ENCODE assay signal across 8 cellular contexts in genomic region chr9:100505564-100506159, GRCh38. TPM values are rescaled to one million over a fixed set of nuclear protein-coding genes. Genes with fewer than 3 reads are reported as not detected.
DNase-seq lines count a peak whose midpoint lies in the region; ATAC-seq lines count a peak whose summit lies in the region.

No MANE protein-coding gene starts in this region.

- no peaks in the 10 kb centered on the region for H4K20me1 ChIP-seq in GM23248 (ENCODE audit: insufficient read depth)

- no peak overlapping the region for H3K4me2 ChIP-seq in GM23248 (ENCODE audit: unreplicated experiment)

- H3K9me3 ChIP-seq in GM23248 (ENCODE audit: low read depth): no peaks in the 10 kb centered on the region
- peaks cover 8% of the 10 kb centered on the region; the same call in 1 of the 2 replicates for H3K9me3 ChIP-seq in NT2/D1 (ENCODE audit: insufficient read depth, low read length)

- WGBS in GM23248 (ENCODE audit: low coverage in 1 of 2, low lambda C conversion rate in 2 of 2, missing lambda C conversion rate in 2 of 2), 2 experiments: 51 to 61% methylated on average over 4 of the region's 4 CpGs

- H3K36me3 ChIP-seq in GM23248 (ENCODE audit: low read depth) (no peaks in the 10 kb centered on the region), NT2/D1 (ENCODE audit: insufficient read depth, insufficient read length, low read length) (peaks cover 22% of the 10 kb centered on the region)

- H3K4me1 ChIP-seq in GM23248 (ENCODE audit: insufficient read depth): peaks cover 2% of the 10 kb centered on the region; the same call in 1 of the 2 replicates
- H3K4me1 ChIP-seq in NT2/D1 (ENCODE audit: insufficient read depth, insufficient read length): no peaks in the 10 kb centered on the region

- no peak for ATAC-seq in sciatic nerve

- intact Hi-C loops in sciatic nerve (cut with DNase I): no loop called here

- H3F3A ChIP-seq in GM23248 (ENCODE audit: insufficient read depth): no peaks in the 10 kb centered on the region

- no peak overlapping the region for H3K4me3 ChIP-seq in GM23248
- no peak overlapping the region for H3K4me3 ChIP-seq in NT2/D1 (ENCODE audit: insufficient read length, low read depth)

- in situ Hi-C loops in GM23248 (cut with MboI): no loop called here

- H2AFZ ChIP-seq in GM23248: no peak overlapping the region

- no peaks in the 10 kb centered on the region for H3K27me3 ChIP-seq in GM23248 (replicated peaks; ENCODE audit: insufficient read depth)
- no peaks in the 10 kb centered on the region for H3K27me3 ChIP-seq in NT2/D1 (ENCODE audit: insufficient read depth, insufficient read length)

- DNase-seq in NCI-H2171 treated with DMSO at 0.1 percent for 48 hours (lab: John Stamatoyannopoulos, UW) (peak; percentile 8), NCI-H2171 (lab: John Stamatoyannopoulos, UW) (no peak), GM23248 (peak; percentile 60), NT2/D1 (ENCODE audit: low read depth, low spot score) (peak; percentile 68), activated T-cell treated with anti-CD3 and anti-CD28 coated beads for 48 hours (ENCODE audit: low read depth) (peak; percentile 63), globus pallidus (ENCODE audit: low spot score) (peak; percentile 51), sciatic nerve (ENCODE audit: low spot score) (peak; percentile 62), cortex of kidney (lab: John Stamatoyannopoulos, UW) (no peak)

- H3K9ac ChIP-seq in GM23248: no peak overlapping the region
- H3K9ac ChIP-seq in NT2/D1 (ENCODE audit: insufficient read length, low read depth): no peak overlapping the region

- H3K9me2 ChIP-seq in GM23248 (ENCODE audit: insufficient read depth): no peaks in the 10 kb centered on the region

- no peak overlapping the region for H3K27ac ChIP-seq in GM23248

- H3K79me2 ChIP-seq in GM23248 (ENCODE audit: insufficient read depth): peaks cover 3% of the 10 kb centered on the region; the same call in 1 of the 2 replicates

RNA-seq across cellular contexts. Expression of gene TMEFF1, which starts 32.7 kb away (rescaled TPM):
- total RNA-seq in GM23248 (2014; rRNA removed; shearing (Covaris generic)): 0.43 and 4.4 TPM in 2 replicates
- polyA plus RNA-seq in GM23248 (2016; fragmentation: Nextera tagmentation; extraction: Ambion mirVana): 0.34 and 0.68 TPM in 2 replicates
- total RNA-seq in sciatic nerve: 1.5 TPM

Comparison
In these comparisons a context has a peak if more than half of its experiments do, and no peak if none do; other contexts are left out.
1. DNase-seq: peak in NCI-H2171 treated with DMSO at 0.1 percent for 48 hours (single experiment), GM23248 (single experiment), NT2/D1 (single experiment), activated T-cell treated with anti-CD3 and anti-CD28 coated beads for 48 hours (single experiment), globus pallidus (single experiment) and sciatic nerve (single experiment); none in NCI-H2171 (single experiment) and cortex of kidney (single experiment).